ENCODE assay signal across 17 cellular contexts in genomic region chr2:29254-29653, GRCh38. TPM values are rescaled to one million over a fixed set of nuclear protein-coding genes. Genes with fewer than 3 reads are reported as not detected.
"Had no signal": no experiment of that assay in that cellular context is flagged by ENCODE, and none has a peak within 500 bp of the region (broad histone marks: within the 10 kb centered on the region; RNA-seq: fewer than 3 reads in every experiment).

No MANE protein-coding gene starts in this region.

- H3K27ac ChIP-seq: adrenal gland, cardiac muscle cell, SJCRH30, thoracic aorta, WERI-Rb-1 had no signal

- H3K9me3 Mint-ChIP-seq: activated T-cell treated with anti-CD3 and anti-CD28 coated beads, Interleukin-2, amount 50 U/mL, for 4 hours; nephron had no signal

- H3K36me3 Mint-ChIP-seq: stimulated activated naive B cell treated with anti-CD40 and anti-IgM and Interleukin-4, amounts not matched to agents 10 μg/mL and 1 μg/mL and 100 μg/mL, for 72 hours had no signal

- DNase-seq: activated CD4-positive, alpha-beta T cell treated with anti-CD3 and anti-CD28 coated beads for 1 hour; activated CD4-positive, alpha-beta T cell treated with anti-CD3 and anti-CD28 coated beads, Interleukin-2, amount 50 U/mL, for 4 hours; activated effector memory CD4-positive, alpha-beta T cell treated with anti-CD3 and anti-CD28 coated beads, Interleukin-2, amount 50 U/mL, for 16 hours; activated naive CD4-positive, alpha-beta T cell treated with anti-CD3 and anti-CD28 coated beads, Interleukin-2, amount 50 U/mL, for 16 hours; activated T-cell treated with anti-CD3 and anti-CD28 coated beads, Interleukin-2, amount 50 U/mL, for 4 hours; erythroblast; foreskin melanocyte; glutamatergic neuron; retina; SJCRH30; stimulated activated naive B cell treated with anti-CD40 and anti-IgM and Interleukin-4, amounts not matched to agents 10 μg/mL and 1 μg/mL and 100 μg/mL, for 72 hours; T-helper 17 cell; WERI-Rb-1 had no signal

- H3K9me3 ChIP-seq: adrenal gland, SJCRH30, thoracic aorta had no signal

- H3K27ac Mint-ChIP-seq: nephron; stimulated activated naive B cell treated with anti-CD40 and anti-IgM and Interleukin-4, amounts not matched to agents 10 μg/mL and 1 μg/mL and 100 μg/mL, for 72 hours; T-helper 17 cell had no signal

- H3K27me3 ChIP-seq: adrenal gland, SJCRH30 had no signal

- H3K4me1 ChIP-seq: adrenal gland, SJCRH30 had no signal

- H3K27me3 Mint-ChIP-seq: T-helper 17 cell had no signal

- H3K4me3 ChIP-seq: adrenal gland, cardiac muscle cell, SJCRH30, thoracic aorta had no signal

- H3K4me3 Mint-ChIP-seq: activated T-cell treated with anti-CD3 and anti-CD28 coated beads, Interleukin-2, amount 50 U/mL, for 4 hours; nephron; stimulated activated naive B cell treated with anti-CD40 and anti-IgM and Interleukin-4, amounts not matched to agents 10 μg/mL and 1 μg/mL and 100 μg/mL, for 72 hours; T-helper 17 cell had no signal

- H3K36me3 ChIP-seq: adrenal gland, cardiac muscle cell, SJCRH30, thoracic aorta, WERI-Rb-1 had no signal

- ATAC-seq: activated T-cell treated with anti-CD3 and anti-CD28 coated beads, Interleukin-2, amount 50 U/mL, for 4 hours; T-helper 17 cell had no signal

RNA-seq across cellular contexts. Expression of gene FAM110C, which starts 17.1 kb away (rescaled TPM):
- total RNA-seq: SJCRH30 had no signal
